In the genomic region with DNA sequence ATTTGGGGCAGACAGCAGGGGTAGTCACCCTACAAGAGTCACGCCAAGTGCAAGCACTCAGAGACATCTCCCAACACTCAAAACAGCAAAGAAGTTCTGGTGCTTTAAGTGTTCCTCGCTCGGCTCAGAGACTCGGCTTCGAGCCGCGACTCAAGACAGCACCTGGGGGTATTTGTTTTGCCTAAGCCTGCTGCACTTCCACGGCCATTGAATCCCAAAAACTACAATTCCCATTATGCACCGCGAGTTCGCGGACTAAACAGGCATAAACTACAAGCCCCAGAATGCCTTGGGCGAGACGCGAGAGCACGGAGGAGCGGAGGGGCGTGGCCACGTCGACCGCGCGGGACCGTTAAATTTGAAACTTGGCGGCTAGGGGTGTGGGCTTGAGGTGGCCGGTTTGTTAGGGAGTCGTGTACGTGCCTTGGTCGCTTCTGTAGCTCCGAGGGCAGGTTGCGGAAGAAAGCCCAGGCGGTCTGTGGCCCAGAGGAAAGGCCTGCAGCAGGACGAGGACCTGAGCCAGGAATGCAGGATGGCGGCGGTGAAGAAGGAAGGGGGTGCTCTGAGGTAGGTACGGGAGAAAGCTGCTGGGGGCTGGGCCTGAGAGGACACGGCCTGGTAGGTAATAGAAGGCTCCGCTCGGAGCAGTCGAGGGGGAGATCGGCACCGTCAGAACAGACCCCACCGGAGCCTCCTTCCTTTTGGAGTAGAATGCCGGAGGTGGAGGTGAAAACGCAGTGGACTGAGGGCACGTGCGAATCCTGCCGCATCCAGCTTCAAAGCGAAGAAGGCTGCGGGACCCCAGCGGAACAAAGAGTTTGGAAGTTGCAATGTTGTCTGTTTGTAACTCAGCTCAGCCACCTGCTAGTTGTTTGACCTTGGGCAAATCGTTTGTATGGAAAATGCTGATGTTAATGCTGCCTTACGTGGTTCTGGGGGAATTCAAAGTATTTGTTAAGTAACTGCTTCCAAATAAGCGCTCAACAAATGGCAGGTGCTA, we compare ENCODE assay signal across 8 cellular contexts.
A peak's percentile ranks its signal among the peaks of the same experiment; 100 is the strongest.
DNase-seq lines count a peak whose midpoint lies in the region; ATAC-seq, FAIRE-seq and TF ChIP-seq lines count a peak whose summit lies in the region.

A gene with protein sequence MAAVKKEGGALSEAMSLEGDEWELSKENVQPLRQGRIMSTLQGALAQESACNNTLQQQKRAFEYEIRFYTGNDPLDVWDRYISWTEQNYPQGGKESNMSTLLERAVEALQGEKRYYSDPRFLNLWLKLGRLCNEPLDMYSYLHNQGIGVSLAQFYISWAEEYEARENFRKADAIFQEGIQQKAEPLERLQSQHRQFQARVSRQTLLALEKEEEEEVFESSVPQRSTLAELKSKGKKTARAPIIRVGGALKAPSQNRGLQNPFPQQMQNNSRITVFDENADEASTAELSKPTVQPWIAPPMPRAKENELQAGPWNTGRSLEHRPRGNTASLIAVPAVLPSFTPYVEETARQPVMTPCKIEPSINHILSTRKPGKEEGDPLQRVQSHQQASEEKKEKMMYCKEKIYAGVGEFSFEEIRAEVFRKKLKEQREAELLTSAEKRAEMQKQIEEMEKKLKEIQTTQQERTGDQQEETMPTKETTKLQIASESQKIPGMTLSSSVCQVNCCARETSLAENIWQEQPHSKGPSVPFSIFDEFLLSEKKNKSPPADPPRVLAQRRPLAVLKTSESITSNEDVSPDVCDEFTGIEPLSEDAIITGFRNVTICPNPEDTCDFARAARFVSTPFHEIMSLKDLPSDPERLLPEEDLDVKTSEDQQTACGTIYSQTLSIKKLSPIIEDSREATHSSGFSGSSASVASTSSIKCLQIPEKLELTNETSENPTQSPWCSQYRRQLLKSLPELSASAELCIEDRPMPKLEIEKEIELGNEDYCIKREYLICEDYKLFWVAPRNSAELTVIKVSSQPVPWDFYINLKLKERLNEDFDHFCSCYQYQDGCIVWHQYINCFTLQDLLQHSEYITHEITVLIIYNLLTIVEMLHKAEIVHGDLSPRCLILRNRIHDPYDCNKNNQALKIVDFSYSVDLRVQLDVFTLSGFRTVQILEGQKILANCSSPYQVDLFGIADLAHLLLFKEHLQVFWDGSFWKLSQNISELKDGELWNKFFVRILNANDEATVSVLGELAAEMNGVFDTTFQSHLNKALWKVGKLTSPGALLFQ (plus strand): TSS at position 381 of the 1,000 bp plus-strand sequence. CDS start 152 bp downstream, at position 533.

- H4K20me1 ChIP-seq in Loucy (ENCODE audit: insufficient read depth, low read length, poor library complexity, severe bottlenecking), result peaks cover 28% of the 10 kb centered on the region

- ATAC-seq in stimulated activated naive CD8-positive, alpha-beta T cell treated with anti-CD3 and anti-CD28 coated beads, Interleukin-15, Interleukin-2, amounts not matched to agents 100 U/mL and 50 U/mL, for 24 hours, result peak; percentile 96

- peaks cover 51% of the 10 kb centered on the region for H3K79me2 ChIP-seq in Loucy (ENCODE audit: insufficient read depth, low read length)

- H3K4me1 Mint-ChIP-seq in nephron progenitor cell, result peaks cover 17% of the 10 kb centered on the region

- H3K9me3 Mint-ChIP-seq in nephron progenitor cell, result no peaks in the 10 kb centered on the region

- H3K27ac ChIP-seq in RWPE1, result peak within 1 kb of the TSS; percentile 76

- H3K4me2 ChIP-seq in Loucy (ENCODE audit: low read depth, low read length, poor library complexity, severe bottlenecking), result peak within 1 kb of the TSS; percentile 97

- CTCF ChIA-PET in RWPE1 (lab: Yijun Ruan, JAX), result interaction anchor here (0.5 to 1.8 kb wide), 5 partner anchors 30 to 273 kb away, joined by 3 to 9 read pairs (median 3); no protein-coding TSS in a partner anchor

- POLR2A ChIA-PET in RWPE1 (lab: Yijun Ruan, JAX; ENCODE audit: low non-redundant PET), result no interaction called here

- H3K9me2 ChIP-seq in Loucy (replicated peaks; ENCODE audit: low read depth, low read length), result no peaks in the 10 kb centered on the region

- peaks cover 4% of the 10 kb centered on the region for H3K27me3 Mint-ChIP-seq in nephron progenitor cell (ENCODE audit: low read depth, poor library complexity)

- peaks cover 13% of the 10 kb centered on the region for H3K36me3 ChIP-seq in Loucy (ENCODE audit: insufficient read depth, low read length)

- no peaks in the 10 kb centered on the region for H3K9me3 ChIP-seq in Loucy (ENCODE audit: insufficient read depth, low read depth, low read length)

- peak within 1 kb of the TSS; percentile 95 for H3K4me3 ChIP-seq in Loucy (ENCODE audit: low read length, poor library complexity, severe bottlenecking)

- no peaks in the 10 kb centered on the region for H3K27me3 ChIP-seq in Loucy (ENCODE audit: insufficient read depth, low read length, poor library complexity, severe bottlenecking)

- peak; percentile 65; the same call in 1 of the 2 replicates for TF ChIP-seq POLR2A in H54 (IDR thresholded peaks at IDR 0.05; ENCODE audit: low read depth, low read length)

- no peak for TF ChIP-seq CTCF in Loucy (conservative IDR thresholded peaks at IDR 0.05; ENCODE audit: low read length)
- TF ChIP-seq CTCF in RWPE1 (conservative IDR thresholded peaks at IDR 0.05; ENCODE audit: low read depth), result no peak
- TF ChIP-seq CTCF in nephron progenitor cell (IDR thresholded peaks at IDR 0.05), result no peak

- H3F3A ChIP-seq in Loucy (ENCODE audit: low read depth), result no peaks in the 10 kb centered on the region

- no peak within 1 kb of the TSS for H3K27ac Mint-ChIP-seq in nephron progenitor cell

- H3K9ac ChIP-seq in Loucy (ENCODE audit: low read depth, low read length, poor library complexity, severe bottlenecking), result peak within 1 kb of the TSS; percentile 95

- H3K4me1 ChIP-seq in Loucy (ENCODE audit: insufficient read depth, low read length, poor library complexity, severe bottlenecking), result peaks cover 34% of the 10 kb centered on the region

- no peak within 1 kb of the TSS for H3K4me3 Mint-ChIP-seq in nephron progenitor cell

- peak; percentile 88 for FAIRE-seq in H54 (lab: Jason Lieb, UNC)

- peaks cover 17% of the 10 kb centered on the region for H3K36me3 Mint-ChIP-seq in nephron progenitor cell (ENCODE audit: low read depth)

- DNase-seq in ELR (ENCODE audit: low read depth) (peak; percentile 95), H54 (ENCODE audit: insufficient read length, low spot score) (peak; percentile 81), RWPE1 (ENCODE audit: low spot score) (peak; percentile 97), fibroblast of the conjunctiva (ENCODE audit: low read depth) (peak; percentile 82), nephron progenitor cell (peak; percentile 94)
- DNase-seq in activated T-helper 1 cell treated with anti-CD3 and anti-CD28 coated beads, Interleukin-2, amount 50 U/mL, for 16 hours (ENCODE audit: low read depth in 1 of 2, low spot score in 1 of 2), result peak; percentile 81 to 86
- peak; percentile 93 for DNase-seq in stimulated activated naive CD8-positive, alpha-beta T cell treated with anti-CD3 and anti-CD28 coated beads, Interleukin-15, Interleukin-2, amounts not matched to agents 100 U/mL and 50 U/mL, for 24 hours

- peak within 1 kb of the TSS; percentile 97 for H2AFZ ChIP-seq in Loucy (ENCODE audit: low read length)

Comparison
In these comparisons a context has a peak if more than half of its experiments do, and no peak if none do; other contexts are left out.
1. Peak in every context shown above with its lines: DNase-seq, ATAC-seq, H3K4me3 ChIP-seq and H3K27ac ChIP-seq.